In genomic region chr1:153711006-153711405, GRCh38 we compare ENCODE assay signal across 27 cellular contexts. TPM values are rescaled to one million over a fixed set of nuclear protein-coding genes. Genes with fewer than 3 reads are reported as not detected.
A peak's percentile ranks its signal among the peaks of the same experiment; 100 is the strongest.
DNase-seq lines count a peak whose midpoint lies in the region; ATAC-seq, FAIRE-seq and TF ChIP-seq lines count a peak whose summit lies in the region.
"Had no signal": no experiment of that assay in that cellular context is flagged by ENCODE, and none has a peak within 500 bp of the region (broad histone marks: within the 10 kb centered on the region; RNA-seq: fewer than 3 reads in every experiment).

No MANE protein-coding gene starts in this region.

- H3K27ac Mint-ChIP-seq in WTC11 (0 out of 2 replicates have a peak overlapping the region, but pooled peaks have one; percentile 4), type B pancreatic cell (no peak overlapping the region)
- H3K27ac Mint-ChIP-seq: CD4-positive, alpha-beta memory T cell; H9; IgD-negative memory B cell had no signal

- no peak overlapping the region for H3K27ac ChIP-seq in osteoblast (ENCODE audit: low read depth, low read length)
- H3K27ac ChIP-seq: 22Rv1; BLaER1 treated with 17β-estradiol and CSF1 and Interleukin-3, amounts not matched to agents 10 nM and 100 nM; Peyer's patch; SJCRH30 had no signal

- CTCF ChIA-PET in WTC11 (lab: Charles Lee) = interaction anchor here (0.8 to 1.2 kb wide), 3 partner anchors 31 to 84 kb away, joined by 3 to 4 read pairs (median 3); partner anchors contain the start of gene S100A13

- peak; percentile 15 for DNase-seq in NCI-H748 (lab: John Stamatoyannopoulos, UW; ENCODE audit: unreplicated experiment)
- no peak for DNase-seq in NCI-H748 treated with DMSO at 0.1 percent for 48 hours (lab: John Stamatoyannopoulos, UW)
- peak; percentile 89 for DNase-seq in NCI-H526 treated with DMSO at 0.1 percent for 48 hours (lab: John Stamatoyannopoulos, UW)
- no peak for DNase-seq in WTC11 (ENCODE audit: low spot score)
- DNase-seq in osteoblast (ENCODE audit: insufficient read length, low spot score, missing footprints) = peak; percentile 69
- no peak for DNase-seq in type B pancreatic cell (ENCODE audit: extremely low spot score, unreplicated experiment)
- DNase-seq in omental fat pad (ENCODE audit: low spot score) = no peak
- no peak for DNase-seq in GM19239 (ENCODE audit: insufficient read length, low spot score)
- DNase-seq: ACHN; CD4-positive, alpha-beta memory T cell; H9; Karpas-422; MV-4-11; NCI-H187; NCI-H2107; NK-92 treated with Interleukin-12 subunit alpha and Interleukin-12 subunit beta, amount 100 ng/mL, for 24 hours; Peyer's patch; SJCRH30; T-helper 1 cell had no signal

- H3K9me3 Mint-ChIP-seq in WTC11 = no peaks in the 10 kb centered on the region
- no peaks in the 10 kb centered on the region for H3K9me3 Mint-ChIP-seq in type B pancreatic cell
- H3K9me3 Mint-ChIP-seq: CD4-positive, alpha-beta memory T cell; H9; IgD-negative memory B cell had no signal

- no peaks in the 10 kb centered on the region; the same call in 1 of the 2 replicates for H3K27me3 Mint-ChIP-seq in WTC11 (ENCODE audit: low read depth)
- H3K27me3 Mint-ChIP-seq in type B pancreatic cell = peaks cover 3% of the 10 kb centered on the region

- POLR2A ChIA-PET in WTC11 (lab: Charles Lee) = no interaction called here

- no peaks in the 10 kb centered on the region for H3K9me3 ChIP-seq in osteoblast (ENCODE audit: low read depth, low read length)
- H3K9me3 ChIP-seq: Peyer's patch, SJCRH30 had no signal

- no peaks in the 10 kb centered on the region for H3K36me3 ChIP-seq in osteoblast (ENCODE audit: insufficient read depth, low read length)
- H3K36me3 ChIP-seq: BLaER1 treated with 17β-estradiol and CSF1 and Interleukin-3, amounts not matched to agents 10 nM and 100 nM; Peyer's patch; SJCRH30 had no signal

- no peaks in the 10 kb centered on the region for H3K36me3 Mint-ChIP-seq in WTC11
- no peaks in the 10 kb centered on the region for H3K36me3 Mint-ChIP-seq in type B pancreatic cell
- H3K36me3 Mint-ChIP-seq: CD4-positive, alpha-beta memory T cell had no signal

- H3K4me3 Mint-ChIP-seq in WTC11 (no peak overlapping the region), type B pancreatic cell (no peak overlapping the region)
- H3K4me3 Mint-ChIP-seq: CD4-positive, alpha-beta memory T cell; IgD-negative memory B cell had no signal

- H3K79me2 ChIP-seq in osteoblast (ENCODE audit: insufficient read depth, low read length) = no peaks in the 10 kb centered on the region

- H3K4me1 Mint-ChIP-seq in WTC11 (peaks cover 4% of the 10 kb centered on the region; the same call in 1 of the 2 replicates), type B pancreatic cell (ENCODE audit: unreplicated experiment) (no peaks in the 10 kb centered on the region)
- H3K4me1 Mint-ChIP-seq: CD4-positive, alpha-beta memory T cell had no signal

- no peak for TF ChIP-seq CTCF in WTC11 (IDR thresholded peaks at IDR 0.05)
- no peak for TF ChIP-seq CTCF in osteoblast (IDR thresholded peaks at IDR 0.05; ENCODE audit: extremely low read depth, low read depth, low read length)
- TF ChIP-seq CTCF in type B pancreatic cell (conservative IDR thresholded peaks at IDR 0.05) = no peak
- TF ChIP-seq CTCF in omental fat pad (IDR thresholded peaks at IDR 0.05) = no peak

- H3K27me3 ChIP-seq in osteoblast (ENCODE audit: insufficient read depth, low read length) = no peaks in the 10 kb centered on the region
- H3K27me3 ChIP-seq: BLaER1 treated with 17β-estradiol and CSF1 and Interleukin-3, amounts not matched to agents 10 nM and 100 nM; Peyer's patch had no signal

- ATAC-seq in WTC11 (no peak), omental fat pad (ENCODE audit: low FRiP score) (no peak)

- FAIRE-seq in GM19239 (lab: Jason Lieb, UNC) = no peak
- FAIRE-seq: G401.6, GM12892, GM18507 had no signal

- H2AFZ ChIP-seq in osteoblast (ENCODE audit: low read length) = peak overlapping the region; percentile 62

- H3K4me3 ChIP-seq in osteoblast (ENCODE audit: insufficient read depth, low read length) = no peak overlapping the region
- H3K4me3 ChIP-seq: BLaER1 treated with 17β-estradiol and CSF1 and Interleukin-3, amounts not matched to agents 10 nM and 100 nM; Peyer's patch; SJCRH30 had no signal

- H3K4me2 ChIP-seq in osteoblast (ENCODE audit: insufficient read depth, low read length) = no peak overlapping the region
- H3K4me2 ChIP-seq: BLaER1 treated with 17β-estradiol and CSF1 and Interleukin-3, amounts not matched to agents 10 nM and 100 nM had no signal

- no peaks in the 10 kb centered on the region for H3K4me1 ChIP-seq in osteoblast (ENCODE audit: insufficient read depth, low read length)
- H3K4me1 ChIP-seq: Peyer's patch, SJCRH30 had no signal

- no peaks in the 10 kb centered on the region for H4K20me1 ChIP-seq in osteoblast (ENCODE audit: insufficient read depth, low read length)
- H4K20me1 ChIP-seq: BLaER1 treated with 17β-estradiol and CSF1 and Interleukin-3, amounts not matched to agents 10 nM and 100 nM had no signal

TF ChIP-seq in WTC11, 78 proteins besides CTCF, POLR2A, EP300 and RAD21 (continues in another document):
- no peak for TF ChIP-seq E2F4 (CRISPR knock-in tag; IDR thresholded peaks at IDR 0.05; ENCODE audit: borderline replicate concordance, low read depth)
- no peak for TF ChIP-seq SOX15 (CRISPR knock-in tag; IDR thresholded peaks at IDR 0.05)
- no peak for TF ChIP-seq ETV6 (CRISPR knock-in tag; IDR thresholded peaks at IDR 0.05)
- TF ChIP-seq CBFB (CRISPR knock-in tag; IDR thresholded peaks at IDR 0.05; ENCODE audit: low read depth) = no peak
- TF ChIP-seq ZNF219 (CRISPR knock-in tag; IDR thresholded peaks at IDR 0.05; ENCODE audit: borderline replicate concordance) = no peak
- TF ChIP-seq PRDM15 (CRISPR knock-in tag; IDR thresholded peaks at IDR 0.05) = no peak
- TF ChIP-seq ZNF671 (CRISPR knock-in tag; IDR thresholded peaks at IDR 0.05) = no peak
- no peak for TF ChIP-seq ZNF423 (CRISPR knock-in tag; IDR thresholded peaks at IDR 0.05)
- no peak for TF ChIP-seq ATF3 (CRISPR knock-in tag; conservative IDR thresholded peaks at IDR 0.05)
- TF ChIP-seq E2F5 (CRISPR knock-in tag; IDR thresholded peaks at IDR 0.05) = no peak

RNA-seq across cellular contexts. Expression of gene INTS3, which starts 16.8 kb away (rescaled TPM):
- total RNA-seq in WTC11 (2021) (66.8 to 71.3 TPM (median 70.5 TPM) in 3 replicates), osteoblast (42.4 and 42.7 TPM in 2 replicates), type B pancreatic cell (ENCODE audit: low replicate concordance) (70.3 and 90.8 TPM in 2 replicates), omental fat pad (10 to 100 TPM; 28.6 to 65.3 (median 34.8) TPM)

RNA-seq across cellular contexts. Expression of gene NPR1, which starts 32.5 kb away (rescaled TPM):
- total RNA-seq in WTC11 (2021) (13.2 to 16.5 TPM (median 15.9 TPM) in 3 replicates), osteoblast (under 0.01 TPM in 1 of 2 replicates, not detected in the other), type B pancreatic cell (ENCODE audit: low replicate concordance) (2.2 and 2.4 TPM in 2 replicates), omental fat pad (100 to 1,000 TPM in 3 of 4 donors, 10 to 100 TPM in 1; 87.3 to 203 (median 120) TPM)
- total RNA-seq: CD4-positive, alpha-beta memory T cell; Daoy; M059J had no signal

RNA-seq across cellular contexts. Expression of gene ILF2, which starts 40.2 kb away (rescaled TPM):
- total RNA-seq in WTC11 (2021) (311 to 337 TPM (median 313 TPM) in 3 replicates), osteoblast (130 and 142 TPM in 2 replicates), type B pancreatic cell (ENCODE audit: low replicate concordance) (241 and 291 TPM in 2 replicates), omental fat pad (100 to 1,000 TPM in 3 of 4 donors, 10 to 100 TPM in 1; 80.2 to 201 (median 122) TPM)

RNA-seq across cellular contexts. Expression of gene SNAPIN, which starts 52.5 kb away (rescaled TPM):
- 23.4 to 29.9 TPM (median 26.7 TPM) in 3 replicates for total RNA-seq in WTC11 (2021)
- total RNA-seq in osteoblast = 53.6 TPM in 2 replicates
- 28.2 and 40.3 TPM in 2 replicates for total RNA-seq in type B pancreatic cell (ENCODE audit: low replicate concordance)
- 10 to 100 TPM; 40.2 to 62.2 (median 54.8) TPM for total RNA-seq in omental fat pad

Comparison
In these comparisons a context has a peak if more than half of its experiments do, and no peak if none do; other contexts are left out.
1. DNase-seq: peak in NCI-H748 (single experiment), NCI-H526 treated with DMSO at 0.1 percent for 48 hours (single experiment) and osteoblast (single experiment); none in NCI-H748 treated with DMSO at 0.1 percent for 48 hours (single experiment), WTC11 (single experiment), type B pancreatic cell (single experiment), omental fat pad (single experiment) and GM19239 (single experiment).